ENCODE assay signal across 3 cellular contexts in the genomic region with DNA sequence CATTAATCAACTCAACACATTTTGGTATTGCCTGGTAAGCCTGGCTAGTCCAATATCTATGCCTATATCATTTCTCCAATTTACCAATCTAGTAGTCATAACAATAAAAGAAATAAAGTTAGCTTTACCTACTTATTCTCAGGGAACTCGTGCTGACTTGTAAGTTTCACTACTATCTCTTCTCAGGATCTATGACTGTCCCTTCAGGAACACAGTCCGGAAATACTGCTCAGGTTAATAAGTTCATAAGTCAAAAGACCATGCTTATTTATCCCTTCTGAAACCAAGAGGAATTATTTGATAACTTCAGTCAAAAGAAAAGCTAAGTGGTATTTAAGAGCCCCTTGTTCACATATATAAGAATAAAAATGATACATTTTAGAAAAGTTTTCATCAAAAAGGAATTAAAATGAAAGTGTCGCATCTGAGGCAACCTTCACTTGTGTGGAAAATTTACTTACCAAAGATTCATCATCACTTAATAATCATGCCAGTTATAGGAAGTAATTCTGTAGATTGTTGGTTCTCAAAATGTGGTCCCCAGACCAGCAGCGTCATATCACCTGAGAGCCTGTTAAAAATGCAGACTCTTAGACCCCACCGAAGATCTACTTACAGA.
TF ChIP-seq lines count a peak whose summit lies in the region.

No MANE protein-coding gene starts in this region.

TF ChIP-seq in SK-N-SH, 30 proteins besides CTCF, POLR2A, EP300 and RAD21:
- no peak for TF ChIP-seq FOSL2 (IDR thresholded peaks at IDR 0.05; ENCODE audit: borderline replicate concordance, low read depth)
- no peak for TF ChIP-seq EZH2phosphoT487 (IDR thresholded peaks at IDR 0.05; ENCODE audit: borderline replicate concordance, low read depth)
- no peak for TF ChIP-seq FOXJ3 (CRISPR knock-in tag; IDR thresholded peaks at IDR 0.05)
- no peak for TF ChIP-seq MEF2A (IDR thresholded peaks at IDR 0.05; ENCODE audit: borderline replicate concordance, low read depth)
- no peak for TF ChIP-seq NRF1 (IDR thresholded peaks at IDR 0.05; ENCODE audit: low read depth, low read length)
- peak; percentile 25; the same call in 1 of the 2 replicates for TF ChIP-seq RXRA (IDR thresholded peaks at IDR 0.05; ENCODE audit: borderline replicate concordance, low read depth)
- TF ChIP-seq, protein P1, sequence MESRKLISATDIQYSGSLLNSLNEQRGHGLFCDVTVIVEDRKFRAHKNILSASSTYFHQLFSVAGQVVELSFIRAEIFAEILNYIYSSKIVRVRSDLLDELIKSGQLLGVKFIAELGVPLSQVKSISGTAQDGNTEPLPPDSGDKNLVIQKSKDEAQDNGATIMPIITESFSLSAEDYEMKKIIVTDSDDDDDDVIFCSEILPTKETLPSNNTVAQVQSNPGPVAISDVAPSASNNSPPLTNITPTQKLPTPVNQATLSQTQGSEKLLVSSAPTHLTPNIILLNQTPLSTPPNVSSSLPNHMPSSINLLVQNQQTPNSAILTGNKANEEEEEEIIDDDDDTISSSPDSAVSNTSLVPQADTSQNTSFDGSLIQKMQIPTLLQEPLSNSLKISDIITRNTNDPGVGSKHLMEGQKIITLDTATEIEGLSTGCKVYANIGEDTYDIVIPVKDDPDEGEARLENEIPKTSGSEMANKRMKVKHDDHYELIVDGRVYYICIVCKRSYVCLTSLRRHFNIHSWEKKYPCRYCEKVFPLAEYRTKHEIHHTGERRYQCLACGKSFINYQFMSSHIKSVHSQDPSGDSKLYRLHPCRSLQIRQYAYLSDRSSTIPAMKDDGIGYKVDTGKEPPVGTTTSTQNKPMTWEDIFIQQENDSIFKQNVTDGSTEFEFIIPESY (IDR thresholded peaks at IDR 0.05; ENCODE audit: borderline replicate concordance, low read depth) = no peak
- no peak for TF ChIP-seq TEAD4 (IDR thresholded peaks at IDR 0.05; ENCODE audit: borderline replicate concordance, insufficient read depth)

TF ChIP-seq in SK-N-SH treated with all-trans-retinoic acid at 6 μM for 48 hours, 23 proteins besides CTCF, POLR2A, EP300 and RAD21:
- TF ChIP-seq, protein P2, sequence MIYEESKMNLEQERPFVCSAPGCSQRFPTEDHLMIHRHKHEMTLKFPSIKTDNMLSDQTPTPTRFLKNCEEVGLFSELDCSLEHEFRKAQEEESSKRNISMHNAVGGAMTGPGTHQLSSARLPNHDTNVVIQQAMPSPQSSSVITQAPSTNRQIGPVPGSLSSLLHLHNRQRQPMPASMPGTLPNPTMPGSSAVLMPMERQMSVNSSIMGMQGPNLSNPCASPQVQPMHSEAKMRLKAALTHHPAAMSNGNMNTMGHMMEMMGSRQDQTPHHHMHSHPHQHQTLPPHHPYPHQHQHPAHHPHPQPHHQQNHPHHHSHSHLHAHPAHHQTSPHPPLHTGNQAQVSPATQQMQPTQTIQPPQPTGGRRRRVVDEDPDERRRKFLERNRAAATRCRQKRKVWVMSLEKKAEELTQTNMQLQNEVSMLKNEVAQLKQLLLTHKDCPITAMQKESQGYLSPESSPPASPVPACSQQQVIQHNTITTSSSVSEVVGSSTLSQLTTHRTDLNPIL (CRISPR knock-in tag; IDR thresholded peaks at IDR 0.05; ENCODE audit: low read depth) = no peak
- TF ChIP-seq ZFP3 (CRISPR knock-in tag; IDR thresholded peaks at IDR 0.05) = no peak
- TF ChIP-seq ESRRG (CRISPR knock-in tag; IDR thresholded peaks at IDR 0.05) = no peak
- TF ChIP-seq ARNTL (CRISPR knock-in tag; IDR thresholded peaks at IDR 0.05; ENCODE audit: borderline replicate concordance, low read depth) = no peak
- no peak for TF ChIP-seq ZNF565 (CRISPR knock-in tag; conservative IDR thresholded peaks at IDR 0.05; ENCODE audit: low read depth)
- TF ChIP-seq, protein P3, sequence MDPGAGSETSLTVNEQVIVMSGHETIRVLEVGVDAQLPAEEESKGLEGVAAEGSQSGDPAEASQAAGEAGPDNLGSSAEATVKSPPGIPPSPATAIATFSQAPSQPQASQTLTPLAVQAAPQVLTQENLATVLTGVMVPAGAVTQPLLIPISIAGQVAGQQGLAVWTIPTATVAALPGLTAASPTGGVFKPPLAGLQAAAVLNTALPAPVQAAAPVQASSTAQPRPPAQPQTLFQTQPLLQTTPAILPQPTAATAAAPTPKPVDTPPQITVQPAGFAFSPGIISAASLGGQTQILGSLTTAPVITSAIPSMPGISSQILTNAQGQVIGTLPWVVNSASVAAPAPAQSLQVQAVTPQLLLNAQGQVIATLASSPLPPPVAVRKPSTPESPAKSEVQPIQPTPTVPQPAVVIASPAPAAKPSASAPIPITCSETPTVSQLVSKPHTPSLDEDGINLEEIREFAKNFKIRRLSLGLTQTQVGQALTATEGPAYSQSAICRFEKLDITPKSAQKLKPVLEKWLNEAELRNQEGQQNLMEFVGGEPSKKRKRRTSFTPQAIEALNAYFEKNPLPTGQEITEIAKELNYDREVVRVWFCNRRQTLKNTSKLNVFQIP (CRISPR knock-in tag; IDR thresholded peaks at IDR 0.05; ENCODE audit: borderline replicate concordance, low read depth) = no peak

TF ChIP-seq in K562, 482 proteins besides CTCF, POLR2A, EP300 and RAD21 (continues in another document):
- TF ChIP-seq NR2C1 (IDR thresholded peaks at IDR 0.05) (peak; percentile 76), NR2C1 (tag; IDR thresholded peaks at IDR 0.05) (peak; percentile 82), ZNF324 (CRISPR knock-in tag; IDR thresholded peaks at IDR 0.05) (no peak), ZNF584 (CRISPR knock-in tag; IDR thresholded peaks at IDR 0.05; ENCODE audit: low read depth) (peak; percentile 60; the same call in 1 of the 2 replicates), ZNF445 (CRISPR knock-in tag; IDR thresholded peaks at IDR 0.05; ENCODE audit: low read depth) (no peak), CXXC5 (CRISPR knock-in tag; IDR thresholded peaks at IDR 0.05) (peak; percentile 26; the same call in 1 of the 2 replicates), RBFOX2 (IDR thresholded peaks at IDR 0.05; ENCODE audit: low read depth, low read length) (no peak), KDM5B (IDR thresholded peaks at IDR 0.05; ENCODE audit: insufficient replicate concordance, low read depth, low read length) (no peak), NCOA6 (IDR thresholded peaks at IDR 0.05) (no peak), ZNF184 (CRISPR knock-in tag; IDR thresholded peaks at IDR 0.05) (no peak), MEF2A (IDR thresholded peaks at IDR 0.05; ENCODE audit: control insufficient read depth, low read depth, low read length) (no peak), ZNF133 (CRISPR knock-in tag; IDR thresholded peaks at IDR 0.05) (no peak), CHCHD3 (CRISPR knock-in tag; IDR thresholded peaks at IDR 0.05) (no peak), SMAD1 (IDR thresholded peaks at IDR 0.05; ENCODE audit: low read depth, low read length, partially characterized antibody) (no peak), ERF (CRISPR knock-in tag; IDR thresholded peaks at IDR 0.05) (no peak), SIN3B (IDR thresholded peaks at IDR 0.05; ENCODE audit: low read depth) (no peak), RAD51 (IDR thresholded peaks at IDR 0.05; ENCODE audit: borderline replicate concordance, low read depth) (no peak), CHD2 (IDR thresholded peaks at IDR 0.05; ENCODE audit: low read depth, low read length) (no peak), RBM15 (IDR thresholded peaks at IDR 0.05; ENCODE audit: insufficient read depth, low read length) (no peak), DPF2 (IDR thresholded peaks at IDR 0.05) (peak; percentile 75), EGR1 (conservative IDR thresholded peaks at IDR 0.05) (no peak), CREM (IDR thresholded peaks at IDR 0.05; ENCODE audit: low read depth) (peak; percentile 29; the same call in 1 of the 2 replicates), HNRNPH1 (optimal IDR thresholded peaks at IDR 0.05; ENCODE audit: low read depth, low read length) (no peak), EWSR1 (IDR thresholded peaks at IDR 0.05; ENCODE audit: borderline replicate concordance, low read depth, partially characterized antibody) (no peak)
- TF ChIP-seq, protein P4, sequence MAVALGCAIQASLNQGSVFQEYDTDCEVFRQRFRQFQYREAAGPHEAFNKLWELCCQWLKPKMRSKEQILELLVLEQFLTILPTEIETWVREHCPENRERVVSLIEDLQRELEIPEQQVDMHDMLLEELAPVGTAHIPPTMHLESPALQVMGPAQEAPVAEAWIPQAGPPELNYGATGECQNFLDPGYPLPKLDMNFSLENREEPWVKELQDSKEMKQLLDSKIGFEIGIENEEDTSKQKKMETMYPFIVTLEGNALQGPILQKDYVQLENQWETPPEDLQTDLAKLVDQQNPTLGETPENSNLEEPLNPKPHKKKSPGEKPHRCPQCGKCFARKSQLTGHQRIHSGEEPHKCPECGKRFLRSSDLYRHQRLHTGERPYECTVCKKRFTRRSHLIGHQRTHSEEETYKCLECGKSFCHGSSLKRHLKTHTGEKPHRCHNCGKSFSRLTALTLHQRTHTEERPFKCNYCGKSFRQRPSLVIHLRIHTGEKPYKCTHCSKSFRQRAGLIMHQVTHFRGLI (CRISPR knock-in tag; IDR thresholded peaks at IDR 0.05) = no peak
- TF ChIP-seq, protein P5, sequence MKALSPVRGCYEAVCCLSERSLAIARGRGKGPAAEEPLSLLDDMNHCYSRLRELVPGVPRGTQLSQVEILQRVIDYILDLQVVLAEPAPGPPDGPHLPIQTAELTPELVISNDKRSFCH (CRISPR knock-in tag; IDR thresholded peaks at IDR 0.05) = no peak
- TF ChIP-seq, protein P5 (tag; IDR thresholded peaks at IDR 0.05) = no peak
- TF ChIP-seq, protein P6, sequence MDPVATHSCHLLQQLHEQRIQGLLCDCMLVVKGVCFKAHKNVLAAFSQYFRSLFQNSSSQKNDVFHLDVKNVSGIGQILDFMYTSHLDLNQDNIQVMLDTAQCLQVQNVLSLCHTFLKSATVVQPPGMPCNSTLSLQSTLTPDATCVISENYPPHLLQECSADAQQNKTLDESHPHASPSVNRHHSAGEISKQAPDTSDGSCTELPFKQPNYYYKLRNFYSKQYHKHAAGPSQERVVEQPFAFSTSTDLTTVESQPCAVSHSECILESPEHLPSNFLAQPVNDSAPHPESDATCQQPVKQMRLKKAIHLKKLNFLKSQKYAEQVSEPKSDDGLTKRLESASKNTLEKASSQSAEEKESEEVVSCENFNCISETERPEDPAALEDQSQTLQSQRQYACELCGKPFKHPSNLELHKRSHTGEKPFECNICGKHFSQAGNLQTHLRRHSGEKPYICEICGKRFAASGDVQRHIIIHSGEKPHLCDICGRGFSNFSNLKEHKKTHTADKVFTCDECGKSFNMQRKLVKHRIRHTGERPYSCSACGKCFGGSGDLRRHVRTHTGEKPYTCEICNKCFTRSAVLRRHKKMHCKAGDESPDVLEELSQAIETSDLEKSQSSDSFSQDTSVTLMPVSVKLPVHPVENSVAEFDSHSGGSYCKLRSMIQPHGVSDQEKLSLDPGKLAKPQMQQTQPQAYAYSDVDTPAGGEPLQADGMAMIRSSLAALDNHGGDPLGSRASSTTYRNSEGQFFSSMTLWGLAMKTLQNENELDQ (CRISPR knock-in tag; IDR thresholded peaks at IDR 0.05; ENCODE audit: borderline replicate concordance) = no peak
- TF ChIP-seq, protein P7, sequence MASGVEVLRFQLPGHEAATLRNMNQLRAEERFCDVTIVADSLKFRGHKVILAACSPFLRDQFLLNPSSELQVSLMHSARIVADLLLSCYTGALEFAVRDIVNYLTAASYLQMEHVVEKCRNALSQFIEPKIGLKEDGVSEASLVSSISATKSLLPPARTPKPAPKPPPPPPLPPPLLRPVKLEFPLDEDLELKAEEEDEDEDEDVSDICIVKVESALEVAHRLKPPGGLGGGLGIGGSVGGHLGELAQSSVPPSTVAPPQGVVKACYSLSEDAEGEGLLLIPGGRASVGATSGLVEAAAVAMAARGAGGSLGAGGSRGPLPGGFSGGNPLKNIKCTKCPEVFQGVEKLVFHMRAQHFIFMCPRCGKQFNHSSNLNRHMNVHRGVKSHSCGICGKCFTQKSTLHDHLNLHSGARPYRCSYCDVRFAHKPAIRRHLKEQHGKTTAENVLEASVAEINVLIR (CRISPR knock-in tag; IDR thresholded peaks at IDR 0.05) = no peak
- TF ChIP-seq, protein P8, sequence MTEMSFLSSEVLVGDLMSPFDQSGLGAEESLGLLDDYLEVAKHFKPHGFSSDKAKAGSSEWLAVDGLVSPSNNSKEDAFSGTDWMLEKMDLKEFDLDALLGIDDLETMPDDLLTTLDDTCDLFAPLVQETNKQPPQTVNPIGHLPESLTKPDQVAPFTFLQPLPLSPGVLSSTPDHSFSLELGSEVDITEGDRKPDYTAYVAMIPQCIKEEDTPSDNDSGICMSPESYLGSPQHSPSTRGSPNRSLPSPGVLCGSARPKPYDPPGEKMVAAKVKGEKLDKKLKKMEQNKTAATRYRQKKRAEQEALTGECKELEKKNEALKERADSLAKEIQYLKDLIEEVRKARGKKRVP (CRISPR knock-in tag; IDR thresholded peaks at IDR 0.05) = no peak
- TF ChIP-seq, protein P9, sequence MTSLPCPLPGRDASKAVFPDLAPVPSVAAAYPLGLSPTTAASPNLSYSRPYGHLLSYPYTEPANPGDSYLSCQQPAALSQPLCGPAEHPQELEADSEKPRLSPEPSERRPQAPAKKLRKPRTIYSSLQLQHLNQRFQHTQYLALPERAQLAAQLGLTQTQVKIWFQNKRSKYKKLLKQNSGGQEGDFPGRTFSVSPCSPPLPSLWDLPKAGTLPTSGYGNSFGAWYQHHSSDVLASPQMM (CRISPR knock-in tag; IDR thresholded peaks at IDR 0.05) = no peak
- TF ChIP-seq, protein P10, sequence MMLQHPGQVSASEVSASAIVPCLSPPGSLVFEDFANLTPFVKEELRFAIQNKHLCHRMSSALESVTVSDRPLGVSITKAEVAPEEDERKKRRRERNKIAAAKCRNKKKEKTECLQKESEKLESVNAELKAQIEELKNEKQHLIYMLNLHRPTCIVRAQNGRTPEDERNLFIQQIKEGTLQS (IDR thresholded peaks at IDR 0.05) = no peak; the same call in 1 of the 2 replicates
- TF ChIP-seq, protein P10 (CRISPR knock-in tag; conservative IDR thresholded peaks at IDR 0.05) = no peak
